ENCODE assay signal across 8 cellular contexts in genomic region chr12:14167005-14167628, GRCh38.
DNase-seq lines count a peak whose midpoint lies in the region; ATAC-seq, FAIRE-seq and TF ChIP-seq lines count a peak whose summit lies in the region.

No MANE protein-coding gene starts in this region.

- DNase-seq in 8988T = peak; percentile 15
- no peak for DNase-seq in GM06990 (ENCODE audit: extremely low read depth, insufficient read length)
- peak; percentile 78 for DNase-seq in KBM-7
- DNase-seq in RCC 7860 (ENCODE audit: low spot score) = peak; percentile 20
- peak; percentile 37 to 57 (median 44) for DNase-seq in body of pancreas
- peak; percentile 93 for DNase-seq in inferior parietal cortex (ENCODE audit: extremely low spot score)
- DNase-seq in stimulated activated CD4-positive, alpha-beta T cell treated with anti-CD3 and anti-CD28 coated beads, Interleukin-15, amount 100 ng/mL, for 24 hours = peak; percentile 47

- no peaks in the 10 kb centered on the region for H3K36me3 ChIP-seq in GM06990 (ENCODE audit: control insufficient read depth, insufficient read depth, low read length)
- H3K36me3 ChIP-seq in body of pancreas (replicated peaks in 1 of 2; ENCODE audit: insufficient read depth in 1 of 2, low read depth in 2 of 2) = no peaks in the 10 kb centered on the region

- TF ChIP-seq POLR2A in body of pancreas (IDR thresholded peaks at IDR 0.05) = no peak

- no peaks in the 10 kb centered on the region for H3K9me3 ChIP-seq in body of pancreas

- no peak overlapping the region for H3K4me3 ChIP-seq in GM06990 (replicated peaks; ENCODE audit: low read depth, low read length)
- H3K4me3 ChIP-seq in body of pancreas = no peak overlapping the region

- H3K4me1 ChIP-seq in body of pancreas = no peaks in the 10 kb centered on the region

- TF ChIP-seq CTCF in GM06990 (IDR thresholded peaks at IDR 0.05; ENCODE audit: insufficient read depth, low read length, poor library complexity, severe bottlenecking) (peak; percentile 92), body of pancreas (IDR thresholded peaks at IDR 0.05) (peak; percentile 73 to 91 (median 82))

- H3K27me3 ChIP-seq in GM06990 (replicated peaks; ENCODE audit: control insufficient read depth, insufficient read depth, low read length) (no peaks in the 10 kb centered on the region), body of pancreas (no peaks in the 10 kb centered on the region)

- peak; percentile 44 for FAIRE-seq in RCC 7860 (lab: Jason Lieb, UNC)

- peak; percentile 48 for ATAC-seq in body of pancreas
- no peak for ATAC-seq in GM21717 (IDR thresholded peaks at IDR 0.05; ENCODE audit: unreplicated experiment)

- in situ Hi-C loops in KBM-7 (cut with MboI; ENCODE audit: low pct_unique_long_range_greater_than_20kb, low sequenced_read_pairs) = no loop called here

- WGBS in body of pancreas, 2 donors = 0 to 3% methylated on average over 4 of the region's 4 CpGs

- H3K27ac ChIP-seq in body of pancreas = no peak overlapping the region

- intact Hi-C loops in body of pancreas (cut with DNase I) = no loop called here
